ENCODE assay signal across 7 cellular contexts in the genomic region with DNA sequence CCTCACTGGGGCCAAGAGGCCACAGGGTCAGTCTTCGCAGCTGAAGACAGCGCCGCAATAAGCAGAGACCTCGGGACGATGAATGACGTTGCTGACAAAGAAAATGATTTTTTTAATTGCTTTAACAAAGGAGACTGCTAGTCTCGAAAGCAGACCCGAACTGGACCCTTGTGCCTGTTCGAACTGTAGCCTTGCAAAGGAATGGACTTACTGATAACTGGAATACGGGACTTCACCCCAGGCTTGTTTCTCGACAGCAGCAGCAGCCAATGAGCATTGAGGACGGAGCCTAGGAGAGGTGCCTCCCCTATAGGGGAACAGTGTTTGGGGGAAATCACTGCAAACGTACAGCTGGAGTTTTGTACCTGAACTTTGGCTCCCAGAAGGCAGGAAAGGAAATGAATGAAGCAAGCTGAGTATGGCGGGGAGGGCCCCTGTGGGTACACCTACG. TPM values are rescaled to one million over a fixed set of nuclear protein-coding genes. Genes with fewer than 3 reads are reported as not detected.
DNase-seq lines count a peak whose midpoint lies in the region; ATAC-seq and TF ChIP-seq lines count a peak whose summit lies in the region.

No MANE protein-coding gene starts in this region.

- no peak overlapping the region for H4K5ac ChIP-seq in mesendoderm (ENCODE audit: low read length)

- CTCF ChIA-PET in OCI-LY7 (lab: Charles Lee; ENCODE audit: unreplicated experiment): no interaction called here

- no peak overlapping the region for H2BK15ac ChIP-seq in mesendoderm (replicated peaks; ENCODE audit: low read depth)

- peak overlapping the region; percentile 80 for H3K9ac ChIP-seq in mesendoderm (ENCODE audit: low read length)

- ATAC-seq in upper lobe of right lung (peak; percentile 2), HG03520 (IDR thresholded peaks at IDR 0.05; ENCODE audit: unreplicated experiment) (no peak)

- H3K27ac ChIP-seq in OCI-LY7 (ENCODE audit: low read depth, low read length, poor library complexity, severe bottlenecking): peak overlapping the region; percentile 66
- peak overlapping the region; percentile 92 for H3K27ac ChIP-seq in mesendoderm (ENCODE audit: low read depth, low read length)
- H3K27ac ChIP-seq in upper lobe of right lung: peak overlapping the region; percentile 91

- H3K4me1 ChIP-seq in OCI-LY7 (ENCODE audit: insufficient read depth, low read length, poor library complexity, severe bottlenecking): peaks cover 46% of the 10 kb centered on the region
- H3K4me1 ChIP-seq in mesendoderm (ENCODE audit: control insufficient read depth, low read depth, low read length): peaks cover 8% of the 10 kb centered on the region
- H3K4me1 ChIP-seq in upper lobe of right lung: peaks cover 30% of the 10 kb centered on the region

- no peak overlapping the region for H3K23ac ChIP-seq in mesendoderm (ENCODE audit: low read length)

- no peaks in the 10 kb centered on the region for H3K9me2 ChIP-seq in OCI-LY7 (ENCODE audit: insufficient read depth, low read length)

- in situ Hi-C loops in GM13976 (cut with MboI; ENCODE audit: low sequenced_read_pairs, unreplicated experiment): no loop called here

- intact Hi-C loops in OCI-LY7 (cut with micrococcal nuclease; ENCODE audit: unreplicated experiment) (loop anchor here (1.0 to 10.0 kb wide), 4 partner anchors 55 to 338 kb away; partner anchors contain the start of genes CABLES2, LSM14B, PSMA7 and SS18L1), upper lobe of right lung (cut with DNase I) (no loop called here)
- intact Hi-C loops in dendritic cell treated with granulocyte-macrophage colony-stimulating factor and Interleukin-4, amounts not matched to agents 40 ng/mL and 50 ng/mL, for 4 days (cut with micrococcal nuclease): loop anchor here (1.0 to 10.0 kb wide), 3 partner anchors 52 to 70 kb away; partner anchors contain the start of gene LSM14B

- H3K79me1 ChIP-seq in mesendoderm (ENCODE audit: low read length): peaks cover 5% of the 10 kb centered on the region

- H3K4me3 Mint-ChIP-seq in dendritic cell treated with granulocyte-macrophage colony-stimulating factor and Interleukin-4, amounts not matched to agents 40 ng/mL and 50 ng/mL, for 4 days: peak overlapping the region; percentile 82

- peaks cover 21% of the 10 kb centered on the region for H3K79me2 ChIP-seq in OCI-LY7 (ENCODE audit: insufficient read depth, low read depth, low read length)
- H3K79me2 ChIP-seq in mesendoderm (ENCODE audit: control insufficient read depth, insufficient read depth, low read length): peaks cover 21% of the 10 kb centered on the region

- H3K56ac ChIP-seq in mesendoderm (ENCODE audit: low read length): peak overlapping the region; percentile 84

- H3K9me3 ChIP-seq in OCI-LY7 (ENCODE audit: low read length) (no peaks in the 10 kb centered on the region), upper lobe of right lung (no peaks in the 10 kb centered on the region)

- H3K36me3 Mint-ChIP-seq in dendritic cell treated with granulocyte-macrophage colony-stimulating factor and Interleukin-4, amounts not matched to agents 40 ng/mL and 50 ng/mL, for 4 days (ENCODE audit: low read depth): peaks cover 18% of the 10 kb centered on the region

- DNase-seq in GM13976 (ENCODE audit: low spot score) (peak; percentile 70), OCI-LY7 (ENCODE audit: low spot score) (peak; percentile 70), mesendoderm (peak; percentile 48), upper lobe of right lung (no peak), NOMO-1 treated with DMSO at 0.1 percent for 48 hours (lab: John Stamatoyannopoulos, UW; ENCODE audit: unreplicated experiment) (no peak)

- H3K9me3 Mint-ChIP-seq in dendritic cell treated with granulocyte-macrophage colony-stimulating factor and Interleukin-4, amounts not matched to agents 40 ng/mL and 50 ng/mL, for 4 days: no peaks in the 10 kb centered on the region

- WGBS in mesendoderm (ENCODE audit: extremely low coverage, insufficient coverage, low lambda C conversion rate): no CpG with 5 or more reads among the region's 15 CpGs

- H2BK5ac ChIP-seq in mesendoderm (ENCODE audit: low read length): no peak overlapping the region

- peaks cover 39% of the 10 kb centered on the region for H3K4me1 Mint-ChIP-seq in dendritic cell treated with granulocyte-macrophage colony-stimulating factor and Interleukin-4, amounts not matched to agents 40 ng/mL and 50 ng/mL, for 4 days (ENCODE audit: low read depth)

- H3K4me2 ChIP-seq in OCI-LY7 (ENCODE audit: low read length) (peak overlapping the region; percentile 96), mesendoderm (ENCODE audit: low read length) (peak overlapping the region; percentile 58)

- no peaks in the 10 kb centered on the region for H3K27me3 ChIP-seq in mesendoderm (ENCODE audit: insufficient read depth, low read length, poor library complexity)
- no peaks in the 10 kb centered on the region for H3K27me3 ChIP-seq in upper lobe of right lung

- H2AFZ ChIP-seq in OCI-LY7 (ENCODE audit: low read length): peak overlapping the region; percentile 59; the same call in 1 of the 2 replicates

- no peak overlapping the region for H3K4ac ChIP-seq in mesendoderm (ENCODE audit: low read depth, low read length)

- H2BK120ac ChIP-seq in mesendoderm (ENCODE audit: low read depth, low read length): no peak overlapping the region

- H3K18ac ChIP-seq in mesendoderm (ENCODE audit: low read length): peak overlapping the region; percentile 94

- H4K8ac ChIP-seq in mesendoderm (ENCODE audit: low read depth, low read length): no peak overlapping the region

- H4K20me1 ChIP-seq in OCI-LY7 (ENCODE audit: insufficient read depth, low read length): no peaks in the 10 kb centered on the region; the same call in 1 of the 2 replicates

- peaks cover 23% of the 10 kb centered on the region for H3K36me3 ChIP-seq in OCI-LY7 (ENCODE audit: insufficient read depth, low read length)
- no peaks in the 10 kb centered on the region for H3K36me3 ChIP-seq in mesendoderm (ENCODE audit: control insufficient read depth, insufficient read depth, low read length)
- H3K36me3 ChIP-seq in upper lobe of right lung: no peaks in the 10 kb centered on the region

- TF ChIP-seq CTCF in GM13976 (IDR thresholded peaks at IDR 0.05; ENCODE audit: borderline replicate concordance, control extremely low read depth, extremely low read depth, insufficient read depth, missing control alignments) (no peak), OCI-LY7 (conservative IDR thresholded peaks at IDR 0.05; ENCODE audit: low read length) (0 out of 2 replicates have a peak, but pooled peaks have one; percentile 17), upper lobe of right lung (IDR thresholded peaks at IDR 0.05) (no peak)

- POLR2A ChIA-PET in OCI-LY7 (lab: Charles Lee): interaction anchor here (0.6 to 1.8 kb wide), 5 partner anchors 34 to 72 kb away, joined by 3 to 4 read pairs (median 3); no protein-coding TSS in a partner anchor

- H3K27me3 Mint-ChIP-seq in dendritic cell treated with granulocyte-macrophage colony-stimulating factor and Interleukin-4, amounts not matched to agents 40 ng/mL and 50 ng/mL, for 4 days: peaks cover 22% of the 10 kb centered on the region

- H3K4me3 ChIP-seq in OCI-LY7 (ENCODE audit: low read depth, low read length, poor library complexity, severe bottlenecking) (peak overlapping the region; percentile 73), mesendoderm (ENCODE audit: low read length) (peak overlapping the region; percentile 34), upper lobe of right lung (peak overlapping the region; percentile 73)

- peak overlapping the region; percentile 87 for H3K27ac Mint-ChIP-seq in dendritic cell treated with granulocyte-macrophage colony-stimulating factor and Interleukin-4, amounts not matched to agents 40 ng/mL and 50 ng/mL, for 4 days

- BruUV-seq in OCI-LY7 (replicated peaks; lab: Mats Ljungman, UMichigan): TSS peak; percentile 88

- no peak overlapping the region for H2AK5ac ChIP-seq in mesendoderm (ENCODE audit: low read length)

RNA-seq across cellular contexts. Expression of gene TAF4, which starts 1.3 kb away (rescaled TPM):
- total RNA-seq in OCI-LY7 (2014; rRNA removed; shearing (Covaris generic)): 6.7 and 11.2 TPM in 2 replicates
- 28.4 and 38.9 TPM in 2 replicates for total RNA-seq in OCI-LY7 (2022)
- polyA plus RNA-seq in mesendoderm (2013, experiment 1 of 2): 28.5 TPM
- 26.6 TPM for polyA plus RNA-seq in mesendoderm (2013, experiment 2 of 2)
- total RNA-seq in upper lobe of right lung: 19.6 TPM

RNA-seq across cellular contexts. Expression of gene LSM14B, which starts 55.3 kb away (rescaled TPM):
- 44.7 and 54.2 TPM in 2 replicates for total RNA-seq in OCI-LY7 (2014; rRNA removed; shearing (Covaris generic))
- total RNA-seq in OCI-LY7 (2022): 53.7 and 54.4 TPM in 2 replicates
- polyA plus RNA-seq in mesendoderm (2013, experiment 1 of 2): 37.1 TPM
- 39.0 TPM for polyA plus RNA-seq in mesendoderm (2013, experiment 2 of 2)
- 35.1 TPM for total RNA-seq in upper lobe of right lung

Comparison
In these comparisons a context has a peak if more than half of its experiments do, and no peak if none do; other contexts are left out.
1. DNase-seq: peak in GM13976 (single experiment), OCI-LY7 (single experiment) and mesendoderm (single experiment); none in upper lobe of right lung (single experiment) and NOMO-1 treated with DMSO at 0.1 percent for 48 hours (single experiment).
2. Peak in every context shown above with its lines, with median percentiles within 50 percentile points of each other: H3K27ac ChIP-seq and H3K4me3 ChIP-seq.